In genomic region chr1:147851149-147851548, GRCh38 we compare ENCODE assay signal across 1 cellular context.
TF ChIP-seq lines count a peak whose summit lies in the region.

No MANE protein-coding gene starts in this region.

TF ChIP-seq in HepG2, 621 proteins besides CTCF, POLR2A, EP300 and RAD21 (continued from another document and continues in another):
- TF ChIP-seq CREM (IDR thresholded peaks at IDR 0.05): peak; percentile 29; the same call in 1 of the 2 replicates
- no peak for TF ChIP-seq CREM (CRISPR knock-in tag; IDR thresholded peaks at IDR 0.05)
- no peak for TF ChIP-seq THAP11 (CRISPR knock-in tag; IDR thresholded peaks at IDR 0.05)
- peak; percentile 96 for TF ChIP-seq FOSL2 (CRISPR knock-in tag; IDR thresholded peaks at IDR 0.05)
- TF ChIP-seq SAP130 (CRISPR knock-in tag; IDR thresholded peaks at IDR 0.05; ENCODE audit: low read depth): peak; percentile 41; the same call in 1 of the 2 replicates
- TF ChIP-seq, protein P1, sequence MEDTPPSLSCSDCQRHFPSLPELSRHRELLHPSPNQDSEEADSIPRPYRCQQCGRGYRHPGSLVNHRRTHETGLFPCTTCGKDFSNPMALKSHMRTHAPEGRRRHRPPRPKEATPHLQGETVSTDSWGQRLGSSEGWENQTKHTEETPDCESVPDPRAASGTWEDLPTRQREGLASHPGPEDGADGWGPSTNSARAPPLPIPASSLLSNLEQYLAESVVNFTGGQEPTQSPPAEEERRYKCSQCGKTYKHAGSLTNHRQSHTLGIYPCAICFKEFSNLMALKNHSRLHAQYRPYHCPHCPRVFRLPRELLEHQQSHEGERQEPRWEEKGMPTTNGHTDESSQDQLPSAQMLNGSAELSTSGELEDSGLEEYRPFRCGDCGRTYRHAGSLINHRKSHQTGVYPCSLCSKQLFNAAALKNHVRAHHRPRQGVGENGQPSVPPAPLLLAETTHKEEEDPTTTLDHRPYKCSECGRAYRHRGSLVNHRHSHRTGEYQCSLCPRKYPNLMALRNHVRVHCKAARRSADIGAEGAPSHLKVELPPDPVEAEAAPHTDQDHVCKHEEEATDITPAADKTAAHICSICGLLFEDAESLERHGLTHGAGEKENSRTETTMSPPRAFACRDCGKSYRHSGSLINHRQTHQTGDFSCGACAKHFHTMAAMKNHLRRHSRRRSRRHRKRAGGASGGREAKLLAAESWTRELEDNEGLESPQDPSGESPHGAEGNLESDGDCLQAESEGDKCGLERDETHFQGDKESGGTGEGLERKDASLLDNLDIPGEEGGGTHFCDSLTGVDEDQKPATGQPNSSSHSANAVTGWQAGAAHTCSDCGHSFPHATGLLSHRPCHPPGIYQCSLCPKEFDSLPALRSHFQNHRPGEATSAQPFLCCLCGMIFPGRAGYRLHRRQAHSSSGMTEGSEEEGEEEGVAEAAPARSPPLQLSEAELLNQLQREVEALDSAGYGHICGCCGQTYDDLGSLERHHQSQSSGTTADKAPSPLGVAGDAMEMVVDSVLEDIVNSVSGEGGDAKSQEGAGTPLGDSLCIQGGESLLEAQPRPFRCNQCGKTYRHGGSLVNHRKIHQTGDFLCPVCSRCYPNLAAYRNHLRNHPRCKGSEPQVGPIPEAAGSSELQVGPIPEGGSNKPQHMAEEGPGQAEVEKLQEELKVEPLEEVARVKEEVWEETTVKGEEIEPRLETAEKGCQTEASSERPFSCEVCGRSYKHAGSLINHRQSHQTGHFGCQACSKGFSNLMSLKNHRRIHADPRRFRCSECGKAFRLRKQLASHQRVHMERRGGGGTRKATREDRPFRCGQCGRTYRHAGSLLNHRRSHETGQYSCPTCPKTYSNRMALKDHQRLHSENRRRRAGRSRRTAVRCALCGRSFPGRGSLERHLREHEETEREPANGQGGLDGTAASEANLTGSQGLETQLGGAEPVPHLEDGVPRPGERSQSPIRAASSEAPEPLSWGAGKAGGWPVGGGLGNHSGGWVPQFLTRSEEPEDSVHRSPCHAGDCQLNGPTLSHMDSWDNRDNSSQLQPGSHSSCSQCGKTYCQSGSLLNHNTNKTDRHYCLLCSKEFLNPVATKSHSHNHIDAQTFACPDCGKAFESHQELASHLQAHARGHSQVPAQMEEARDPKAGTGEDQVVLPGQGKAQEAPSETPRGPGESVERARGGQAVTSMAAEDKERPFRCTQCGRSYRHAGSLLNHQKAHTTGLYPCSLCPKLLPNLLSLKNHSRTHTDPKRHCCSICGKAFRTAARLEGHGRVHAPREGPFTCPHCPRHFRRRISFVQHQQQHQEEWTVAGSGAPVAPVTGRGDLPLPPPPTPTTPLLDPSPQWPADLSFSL (CRISPR knock-in tag; IDR thresholded peaks at IDR 0.05): no peak
- TF ChIP-seq HNF4A (CRISPR knock-in tag; IDR thresholded peaks at IDR 0.05): peak; percentile 75
- no peak for TF ChIP-seq JARID2 (CRISPR knock-in tag; IDR thresholded peaks at IDR 0.05; ENCODE audit: insufficient replicate concordance)
- TF ChIP-seq, protein P2, sequence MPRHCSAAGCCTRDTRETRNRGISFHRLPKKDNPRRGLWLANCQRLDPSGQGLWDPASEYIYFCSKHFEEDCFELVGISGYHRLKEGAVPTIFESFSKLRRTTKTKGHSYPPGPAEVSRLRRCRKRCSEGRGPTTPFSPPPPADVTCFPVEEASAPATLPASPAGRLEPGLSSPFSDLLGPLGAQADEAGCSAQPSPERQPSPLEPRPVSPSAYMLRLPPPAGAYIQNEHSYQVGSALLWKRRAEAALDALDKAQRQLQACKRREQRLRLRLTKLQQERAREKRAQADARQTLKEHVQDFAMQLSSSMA (CRISPR knock-in tag; IDR thresholded peaks at IDR 0.05): no peak
- peak; percentile 83 for TF ChIP-seq JUNB (CRISPR knock-in tag; IDR thresholded peaks at IDR 0.05; ENCODE audit: borderline replicate concordance)
- peak; percentile 66 for TF ChIP-seq NFE2L2 (IDR thresholded peaks at IDR 0.05; ENCODE audit: low read length)
- TF ChIP-seq MAFF (IDR thresholded peaks at IDR 0.05; ENCODE audit: low read depth, low read length): peak; percentile 37; the same call in 1 of the 2 replicates
- no peak for TF ChIP-seq SOX13 (IDR thresholded peaks at IDR 0.05)
- TF ChIP-seq SOX13 (CRISPR knock-in tag; conservative IDR thresholded peaks at IDR 0.05 in 1 of 2, IDR thresholded peaks at IDR 0.05 in 1 of 2): peak in 1 of 2 experiments; percentile 32; a peak in 1 of 4 replicates
- peak; percentile 72; the same call in 1 of the 2 replicates for TF ChIP-seq AHDC1 (CRISPR knock-in tag; IDR thresholded peaks at IDR 0.05; ENCODE audit: borderline replicate concordance)
- peak; percentile 20; the same call in 1 of the 2 replicates for TF ChIP-seq BCL6 (CRISPR knock-in tag; IDR thresholded peaks at IDR 0.05)
- peak; percentile 90 for TF ChIP-seq NR2C2 (CRISPR knock-in tag; IDR thresholded peaks at IDR 0.05; ENCODE audit: borderline replicate concordance)
- TF ChIP-seq ARID5B (CRISPR knock-in tag; IDR thresholded peaks at IDR 0.05): peak; percentile 83
- peak; percentile 48; the same call in 1 of the 2 replicates for TF ChIP-seq ZNF792 (CRISPR knock-in tag; IDR thresholded peaks at IDR 0.05)
- TF ChIP-seq PPARG (CRISPR knock-in tag; conservative IDR thresholded peaks at IDR 0.05): 0 out of 2 replicates have a peak, but pooled peaks have one; percentile 41
- no peak for TF ChIP-seq TBX3 (IDR thresholded peaks at IDR 0.05; ENCODE audit: borderline replicate concordance)
- TF ChIP-seq, protein P3, sequence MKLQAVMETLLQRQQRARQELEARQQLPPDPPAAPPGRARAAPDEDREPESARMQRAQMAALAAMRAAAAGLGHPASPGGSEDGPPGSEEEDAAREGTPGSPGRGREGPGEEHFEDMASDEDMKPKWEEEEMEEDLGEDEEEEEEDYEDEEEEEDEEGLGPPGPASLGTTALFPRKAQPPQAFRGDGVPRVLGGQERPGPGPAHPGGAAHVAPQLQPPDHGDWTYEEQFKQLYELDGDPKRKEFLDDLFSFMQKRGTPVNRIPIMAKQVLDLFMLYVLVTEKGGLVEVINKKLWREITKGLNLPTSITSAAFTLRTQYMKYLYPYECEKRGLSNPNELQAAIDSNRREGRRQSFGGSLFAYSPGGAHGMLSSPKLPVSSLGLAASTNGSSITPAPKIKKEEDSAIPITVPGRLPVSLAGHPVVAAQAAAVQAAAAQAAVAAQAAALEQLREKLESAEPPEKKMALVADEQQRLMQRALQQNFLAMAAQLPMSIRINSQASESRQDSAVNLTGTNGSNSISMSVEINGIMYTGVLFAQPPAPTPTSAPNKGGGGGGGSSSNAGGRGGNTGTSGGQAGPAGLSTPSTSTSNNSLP (IDR thresholded peaks at IDR 0.05; ENCODE audit: low read depth, low read length): peak; percentile 81
- TF ChIP-seq CHCHD3 (CRISPR knock-in tag; IDR thresholded peaks at IDR 0.05): no peak
- TF ChIP-seq, protein P4, sequence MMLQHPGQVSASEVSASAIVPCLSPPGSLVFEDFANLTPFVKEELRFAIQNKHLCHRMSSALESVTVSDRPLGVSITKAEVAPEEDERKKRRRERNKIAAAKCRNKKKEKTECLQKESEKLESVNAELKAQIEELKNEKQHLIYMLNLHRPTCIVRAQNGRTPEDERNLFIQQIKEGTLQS (CRISPR knock-in tag; IDR thresholded peaks at IDR 0.05): peak; percentile 84
- TF ChIP-seq MED1 (CRISPR knock-in tag; IDR thresholded peaks at IDR 0.05): 0 out of 2 replicates have a peak, but pooled peaks have one; percentile 37
- 0 out of 2 replicates have a peak, but pooled peaks have one; percentile 50 for TF ChIP-seq MIXL1 (CRISPR knock-in tag; IDR thresholded peaks at IDR 0.05)
- TF ChIP-seq CREB1 (IDR thresholded peaks at IDR 0.05): no peak
- peak; percentile 33; the same call in 1 of the 2 replicates for TF ChIP-seq CREB1 (CRISPR knock-in tag; IDR thresholded peaks at IDR 0.05)
- 0 out of 2 replicates have a peak, but pooled peaks have one; percentile 46 for TF ChIP-seq MIER3 (CRISPR knock-in tag; IDR thresholded peaks at IDR 0.05; ENCODE audit: borderline replicate concordance)
- no peak for TF ChIP-seq ZNF543 (CRISPR knock-in tag; IDR thresholded peaks at IDR 0.05)
- TF ChIP-seq FOSL1 (CRISPR knock-in tag; IDR thresholded peaks at IDR 0.05; ENCODE audit: borderline replicate concordance): peak; percentile 93
- TF ChIP-seq NCOR1 (IDR thresholded peaks at IDR 0.05; ENCODE audit: borderline replicate concordance, low read length): peak; percentile 53; the same call in 1 of the 2 replicates
- TF ChIP-seq HMG20A (CRISPR knock-in tag; IDR thresholded peaks at IDR 0.05; ENCODE audit: borderline replicate concordance): peak; percentile 65; the same call in 1 of the 2 replicates
- peak; percentile 66; the same call in 1 of the 2 replicates for TF ChIP-seq JUND (CRISPR knock-in tag; IDR thresholded peaks at IDR 0.05)
- peak; percentile 71 for TF ChIP-seq PAXIP1 (CRISPR knock-in tag; conservative IDR thresholded peaks at IDR 0.05)
- peak; percentile 58 for TF ChIP-seq GATAD2A (CRISPR knock-in tag; IDR thresholded peaks at IDR 0.05)
- TF ChIP-seq LCORL (IDR thresholded peaks at IDR 0.05): no peak
- 0 out of 2 replicates have a peak, but pooled peaks have one; percentile 40 for TF ChIP-seq LCORL (CRISPR knock-in tag; IDR thresholded peaks at IDR 0.05)
- 0 out of 2 replicates have a peak, but pooled peaks have one; percentile 22 for TF ChIP-seq SIX1 (CRISPR knock-in tag; IDR thresholded peaks at IDR 0.05; ENCODE audit: borderline replicate concordance)
